Comparison of ENCODE assay signal across 15 cellular contexts in the genomic region with DNA sequence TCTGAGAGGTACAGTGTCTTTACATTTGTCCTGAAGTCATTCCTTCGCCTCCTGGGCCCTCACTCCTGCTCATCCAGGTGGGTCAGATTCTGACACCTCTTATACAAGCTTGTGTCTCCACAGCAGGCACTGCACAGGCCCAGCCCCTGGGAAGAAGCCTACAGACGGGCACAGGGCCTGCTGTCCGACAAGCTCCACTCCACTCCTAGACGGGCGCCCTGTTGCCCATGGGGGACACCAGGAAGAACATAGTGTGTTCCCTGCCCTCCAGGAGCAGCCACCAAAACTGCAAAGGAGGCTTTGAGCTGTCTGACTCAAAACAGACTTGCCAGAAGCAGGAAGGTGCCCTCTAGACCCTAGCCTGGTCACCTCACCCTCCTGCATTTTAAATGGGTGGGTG.
"Had no signal": no experiment of that assay in that cellular context is flagged by ENCODE, and none has a peak within 500 bp of the region (broad histone marks: within the 10 kb centered on the region; RNA-seq: fewer than 3 reads in every experiment).

No MANE protein-coding gene starts in this region.

- H2AFZ ChIP-seq: hepatocyte had no signal

- H3K9me3 ChIP-seq: colonic mucosa, mucosa of descending colon, neutrophil, sigmoid colon, upper lobe of left lung, vagina had no signal

- H3K4me3 ChIP-seq: colonic mucosa, hepatocyte, mucosa of descending colon, sigmoid colon, skin epidermis, upper lobe of left lung, vagina had no signal

- DNase-seq: colonic mucosa; dermis blood vessel endothelial cell; foreskin melanocyte; head of caudate nucleus; mammary epithelial cell; mucosa of descending colon; naive thymus-derived CD8-positive, alpha-beta T cell; sigmoid colon; stimulated activated CD4-positive, alpha-beta T cell treated with anti-CD3 and anti-CD28 coated beads, Interleukin-12 subunit alpha, Interleukin-12 subunit beta, amount 100 ng/mL, for 4 hours; stimulated activated naive CD4-positive, alpha-beta T cell treated with Interleukin-2 at 50 U/mL for 16 hours had no signal

- H3K4me2 ChIP-seq: hepatocyte had no signal

- H3K36me3 ChIP-seq: colonic mucosa, neutrophil, sigmoid colon, upper lobe of left lung, vagina had no signal

- H3K4me1 ChIP-seq: colonic mucosa had no signal

- H3K27me3 ChIP-seq: colonic mucosa, hepatocyte, neutrophil, sigmoid colon, upper lobe of left lung, vagina had no signal

- H3K79me2 ChIP-seq: hepatocyte had no signal

- ATAC-seq: mucosa of descending colon; naive thymus-derived CD8-positive, alpha-beta T cell had no signal

- H3K27ac ChIP-seq: colonic mucosa, hepatocyte, neutrophil, sigmoid colon, skin epidermis, upper lobe of left lung, vagina had no signal
